9 cellular contexts compared by ENCODE assay signal in the genomic region with DNA sequence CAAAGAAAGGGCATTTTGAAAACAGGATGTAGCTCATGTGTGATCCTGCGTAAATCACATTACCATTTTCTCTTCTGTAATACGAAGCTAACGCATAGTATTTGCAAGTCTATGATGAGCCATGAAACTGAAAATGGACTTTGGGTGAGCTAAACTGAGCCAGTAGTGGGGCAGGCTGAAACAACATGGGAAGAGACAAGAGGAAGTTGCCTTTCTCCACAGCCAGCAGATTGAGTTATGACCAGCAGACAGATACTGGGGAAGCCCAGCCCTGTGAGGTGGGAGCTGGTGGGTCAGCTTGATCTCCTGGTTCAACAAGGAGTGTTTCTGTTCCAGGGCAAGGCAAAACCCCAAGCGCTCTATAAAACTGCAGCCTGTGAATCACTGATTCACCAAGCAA. TPM values are rescaled to one million over a fixed set of nuclear protein-coding genes. Genes with fewer than 3 reads are reported as not detected.
DNase-seq lines count a peak whose midpoint lies in the region; ATAC-seq and TF ChIP-seq lines count a peak whose summit lies in the region.
"Had no signal": no experiment of that assay in that cellular context is flagged by ENCODE, and none has a peak within 500 bp of the region (broad histone marks: within the 10 kb centered on the region; RNA-seq: fewer than 3 reads in every experiment).

No MANE protein-coding gene starts in this region.

- peak; percentile 40 for ATAC-seq in GM19372 (IDR thresholded peaks at IDR 0.05; ENCODE audit: low read depth, unreplicated experiment)
- ATAC-seq in HG03095 (IDR thresholded peaks at IDR 0.05; ENCODE audit: unreplicated experiment) = peak; percentile 42
- peak; percentile 51 for ATAC-seq in activated B cell treated with CpG ODN at 0.5 μM for 24 hours (ENCODE audit: low read depth)

- POLR2A ChIA-PET in activated B cell treated with CpG ODN at 0.5 μM for 24 hours (lab: Charles Lee) = interaction anchor here (0.7 to 8.7 kb wide), 7 partner anchors 8 to 31 kb away, joined by 4 to 84 read pairs (median 8); a partner anchor contains a TSS

- no peaks in the 10 kb centered on the region for H3K27me3 Mint-ChIP-seq in activated B cell treated with CpG ODN at 0.5 μM for 24 hours

- H3K9me3 Mint-ChIP-seq in activated B cell treated with CpG ODN at 0.5 μM for 24 hours = no peaks in the 10 kb centered on the region
- H3K9me3 Mint-ChIP-seq: H9 had no signal

- H3K4me3 Mint-ChIP-seq in activated B cell treated with CpG ODN at 0.5 μM for 24 hours = peak overlapping the region; percentile 53
- H3K4me3 Mint-ChIP-seq: H9 had no signal

- no peaks in the 10 kb centered on the region for H3K27me3 ChIP-seq in spleen (replicated peaks in 1 of 7)
- H3K27me3 ChIP-seq in WERI-Rb-1 (ENCODE audit: insufficient read depth, low read depth, severe bottlenecking) = no peaks in the 10 kb centered on the region

- H3K9me3 ChIP-seq in spleen (no peaks in the 10 kb centered on the region), WERI-Rb-1 (ENCODE audit: severe bottlenecking) (no peaks in the 10 kb centered on the region)

- H3K4me1 Mint-ChIP-seq in activated B cell treated with CpG ODN at 0.5 μM for 24 hours = peaks cover 100% of the 10 kb centered on the region

- H3K36me3 ChIP-seq in spleen (peaks cover 0 to 6% (median 0%) of the 10 kb centered on the region in 6 donors), WERI-Rb-1 (no peaks in the 10 kb centered on the region)

- DNase-seq in activated B cell treated with CpG ODN at 0.5 μM for 24 hours (no peak), spleen (no peak), NCI-H748 treated with DMSO at 0.1 percent for 48 hours (lab: John Stamatoyannopoulos, UW) (no peak), foreskin melanocyte (no peak), WERI-Rb-1 (no peak)
- DNase-seq in activated CD4-positive, alpha-beta T cell treated with anti-CD3 and anti-CD28 coated beads, Interleukin-2, amount 50 U/mL, for 4 hours = no peak
- DNase-seq: H9 had no signal

- CTCF ChIA-PET in activated B cell treated with CpG ODN at 0.5 μM for 24 hours (lab: Charles Lee) = interaction anchor here (0.9 to 3.1 kb wide), 8 partner anchors 11 to 103 kb away, joined by 3 to 12 read pairs (median 6); no protein-coding TSS in a partner anchor

- peak in 1 of 3 donors; percentile 42 for TF ChIP-seq POLR2A in spleen (IDR thresholded peaks at IDR 0.05)

- H3K27ac ChIP-seq in spleen (peak overlapping the region; percentile 54 to 95 (median 86)), WERI-Rb-1 (no peak overlapping the region)

- peak overlapping the region; percentile 89 for H3K27ac Mint-ChIP-seq in activated B cell treated with CpG ODN at 0.5 μM for 24 hours

- intact Hi-C loops in activated B cell treated with CpG ODN at 0.5 μM for 24 hours (cut with micrococcal nuclease) = loop anchor here (1.0 kb wide), 2 partner anchors 60 to 76 kb away; no protein-coding TSS in a partner anchor
- intact Hi-C loops in spleen (cut with DNase I; ENCODE audit: low total_unique reads) = no loop called here

- peaks cover 51% of the 10 kb centered on the region for H3K36me3 Mint-ChIP-seq in activated B cell treated with CpG ODN at 0.5 μM for 24 hours (ENCODE audit: low read depth)

- H3K4me1 ChIP-seq in spleen = peaks cover 77 to 100% (median 100%) of the 10 kb centered on the region in 6 donors

- TF ChIP-seq CTCF in activated B cell treated with CpG ODN at 0.5 μM for 24 hours (IDR thresholded peaks at IDR 0.05) = no peak
- no peak for TF ChIP-seq CTCF in spleen (IDR thresholded peaks at IDR 0.05 in 8 of 11, conservative IDR thresholded peaks at IDR 0.05 in 3 of 11)
- TF ChIP-seq CTCF in WERI-Rb-1 (IDR thresholded peaks at IDR 0.05; ENCODE audit: low read depth, low read length) = no peak

- 69 to 81% (median 74%) methylated on average over 4 of the region's 4 CpGs for WGBS in spleen, 5 donors

- H3K4me3 ChIP-seq in spleen (no peak overlapping the region), WERI-Rb-1 (ENCODE audit: low read depth, low read length) (no peak overlapping the region)

RNA-seq across cellular contexts. Expression of a gene that starts 11.8 kb away (rescaled TPM):
- 72.7 and 76.1 TPM in 2 replicates for total RNA-seq in activated B cell treated with CpG ODN at 0.5 μM for 24 hours
- 10 to 100 TPM; 50.5 to 87.9 (median 75.5) TPM for total RNA-seq in spleen
- polyA plus RNA-seq in spleen = 10 to 100 TPM; 11.1 to 16.4 (median 13.2) TPM
